ENCODE assay signal across 10 cellular contexts in genomic region chr1:192998536-192998935, GRCh38.
A peak's percentile ranks its signal among the peaks of the same experiment; 100 is the strongest.
DNase-seq lines count a peak whose midpoint lies in the region; ATAC-seq and TF ChIP-seq lines count a peak whose summit lies in the region.
"Had no signal": no experiment of that assay in that cellular context is flagged by ENCODE, and none has a peak within 500 bp of the region (broad histone marks: within the 10 kb centered on the region; RNA-seq: fewer than 3 reads in every experiment).

No MANE protein-coding gene starts in this region.

- H3K9me3 ChIP-seq in neutrophil, result no peaks in the 10 kb centered on the region
- H3K9me3 ChIP-seq in ascending aorta, result no peaks in the 10 kb centered on the region

- intact Hi-C loops in ascending aorta (cut with DNase I), result no loop called here

- H3K4me3 ChIP-seq in GM12875 (ENCODE audit: low read depth, low read length), result no peak overlapping the region
- H3K4me3 ChIP-seq in LNCaP clone FGC (ENCODE audit: low read depth, low read length), result no peak overlapping the region
- H3K4me3 ChIP-seq in choroid plexus epithelial cell (ENCODE audit: low read depth, low read length), result no peak overlapping the region
- H3K4me3 ChIP-seq in neutrophil (ENCODE audit: low read depth in 1 of 2, low read length in 1 of 2), result peak overlapping the region in 1 of 2 experiments; percentile 18
- no peak overlapping the region for H3K4me3 ChIP-seq in ascending aorta

- H3K27ac ChIP-seq in neutrophil, result peak overlapping the region; percentile 74
- H3K27ac ChIP-seq in ascending aorta, result no peak overlapping the region
- H3K27ac ChIP-seq: epithelial cell of prostate had no signal

- DNase-seq in LNCaP clone FGC (ENCODE audit: low read depth), result no peak
- no peak for DNase-seq in choroid plexus epithelial cell (ENCODE audit: low read depth)
- DNase-seq in NCI-H1048 (lab: John Stamatoyannopoulos, UW), result no peak
- no peak for DNase-seq in ascending aorta (ENCODE audit: low spot score in 2 of 2)
- DNase-seq: NCI-H2171; stimulated activated CD4-positive, alpha-beta T cell treated with anti-CD3 and anti-CD28 coated beads, Interleukin-4, amount 100 ng/mL, for 1 hour had no signal

- H3K27me3 ChIP-seq in neutrophil (no peaks in the 10 kb centered on the region), ascending aorta (no peaks in the 10 kb centered on the region)

- no peaks in the 10 kb centered on the region for H3K36me3 ChIP-seq in neutrophil
- peaks cover 0 to 12% of the 10 kb centered on the region in 2 donors for H3K36me3 ChIP-seq in ascending aorta

- no peak for ATAC-seq in GM18498 (IDR thresholded peaks at IDR 0.05; ENCODE audit: unreplicated experiment)

- H3K4me1 ChIP-seq in neutrophil (ENCODE audit: control insufficient read depth in 1 of 2, insufficient read depth in 1 of 2, low read depth in 1 of 2, low read length in 1 of 2), result peaks cover 14 to 21% of the 10 kb centered on the region in 2 experiments
- no peaks in the 10 kb centered on the region for H3K4me1 ChIP-seq in ascending aorta

- TF ChIP-seq CTCF in GM12875 (IDR thresholded peaks at IDR 0.05; ENCODE audit: borderline replicate concordance, insufficient read depth, low read depth, low read length) (peak; percentile 47; the same call in 1 of the 2 replicates), LNCaP clone FGC (IDR thresholded peaks at IDR 0.05; ENCODE audit: control insufficient read depth, extremely low read depth, insufficient read depth) (0 out of 2 replicates have a peak, but pooled peaks have one; percentile 14), choroid plexus epithelial cell (conservative IDR thresholded peaks at IDR 0.05; ENCODE audit: low read depth, low read length) (peak; percentile 36), neutrophil (IDR thresholded peaks at IDR 0.05) (peak; percentile 95), ascending aorta (IDR thresholded peaks at IDR 0.05) (peak in 1 of 3 experiments; percentile 10)
